In the genomic region with DNA sequence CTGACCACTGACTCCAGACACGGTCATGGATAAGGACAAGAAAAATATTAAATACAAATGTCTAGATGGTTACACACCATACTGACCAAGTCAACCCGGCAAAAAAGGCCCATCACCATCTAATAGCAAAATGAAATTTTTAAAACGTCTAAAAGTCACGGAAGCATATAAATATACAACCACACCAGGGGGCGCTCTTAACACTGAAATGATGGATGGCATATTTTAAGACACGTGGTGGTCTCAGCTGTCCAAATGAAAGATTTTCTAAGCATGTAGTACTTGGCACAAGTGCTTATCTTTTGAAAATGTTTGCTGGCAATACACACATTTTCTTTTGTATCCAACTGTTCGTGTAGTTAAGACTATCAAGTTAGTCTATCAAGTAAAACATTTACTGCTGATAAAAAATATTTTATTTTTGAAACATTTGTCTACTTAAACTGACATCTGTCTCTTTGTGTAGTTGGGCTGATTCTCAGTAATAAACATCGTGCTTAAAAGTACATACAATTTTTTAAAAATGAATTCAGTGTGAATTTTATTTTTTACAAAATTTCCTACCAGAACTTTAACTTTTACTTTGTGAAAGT, we compare ENCODE assay signal across 8 cellular contexts.
DNase-seq lines count a peak whose midpoint lies in the region; ATAC-seq and TF ChIP-seq lines count a peak whose summit lies in the region.

No MANE protein-coding gene starts in this region.

- intact Hi-C loops in heart right ventricle (cut with DNase I) = loop anchor here in 9 of 10 donors (2.0 to 10.0 kb wide), 11 partner anchors 160 to 1088 kb away; a partner anchor contains a TSS
- intact Hi-C loops in left ventricle myocardium superior (cut with micrococcal nuclease) = loop anchor here (10.0 kb wide), 2 partner anchors 190 to 280 kb away; a partner anchor contains a TSS
- intact Hi-C loops in gastrocnemius medialis (cut with DNase I; ENCODE audit: low total_unique reads) = no loop called here

- DNase-seq in heart right ventricle = peak in 1 of 2 donors; percentile 42
- no peak for DNase-seq in left ventricle myocardium superior
- peak; percentile 50 for DNase-seq in NCI-H774 (lab: John Stamatoyannopoulos, UW)
- DNase-seq in activated CD8-positive, alpha-beta memory T cell treated with anti-CD3 and anti-CD28 coated beads, Interleukin-2, amount 50 U/mL, for 24 hours (ENCODE audit: extremely low read depth) = peak; percentile 5
- peak; percentile 3 for DNase-seq in germinal center (ENCODE audit: low spot score)
- DNase-seq in gastrocnemius medialis = no peak
- no peak for DNase-seq in NCI-H2107 treated with DMSO at 0.1 percent for 48 hours (lab: John Stamatoyannopoulos, UW; ENCODE audit: unreplicated experiment)

- H3K9me3 ChIP-seq in heart right ventricle = no peaks in the 10 kb centered on the region
- H3K9me3 ChIP-seq in gastrocnemius medialis = no peaks in the 10 kb centered on the region

- no peak overlapping the region for H3K4me3 ChIP-seq in heart right ventricle
- no peak overlapping the region for H3K4me3 ChIP-seq in gastrocnemius medialis

- in situ Hi-C loops in gastrocnemius medialis (cut with MboI; ENCODE audit: low sequenced_read_pairs in 4 of 4) = no loop called here

- WGBS in heart right ventricle, 2 donors = 7% methylated on average over 8 of the region's 8 CpGs

- ATAC-seq in heart right ventricle (no peak), left ventricle myocardium superior (no peak), HG03066 (IDR thresholded peaks at IDR 0.05; ENCODE audit: low read depth, unreplicated experiment) (peak; percentile 54), gastrocnemius medialis (no peak)

- TF ChIP-seq CTCF in heart right ventricle (IDR thresholded peaks at IDR 0.05) (peak in 8 of 9 donors; percentile 37 to 78 (median 69)), gastrocnemius medialis (IDR thresholded peaks at IDR 0.05 in 4 of 5, conservative IDR thresholded peaks at IDR 0.05 in 1 of 5) (peak in 3 of 5 experiments; percentile 7 to 31 (median 14))

- H3K4me1 ChIP-seq in heart right ventricle (peaks cover 0 to 4% (median 0%) of the 10 kb centered on the region in 9 donors), gastrocnemius medialis (no peaks in the 10 kb centered on the region)

- H3K36me3 ChIP-seq in heart right ventricle = no peaks in the 10 kb centered on the region
- no peaks in the 10 kb centered on the region for H3K36me3 ChIP-seq in gastrocnemius medialis

- H3K27me3 ChIP-seq in heart right ventricle = no peaks in the 10 kb centered on the region
- no peaks in the 10 kb centered on the region for H3K27me3 ChIP-seq in gastrocnemius medialis

- no peak for TF ChIP-seq POLR2A in gastrocnemius medialis (IDR thresholded peaks at IDR 0.05)

- no peak overlapping the region for H3K27ac ChIP-seq in heart right ventricle
- H3K27ac ChIP-seq in gastrocnemius medialis = no peak overlapping the region

Comparison
In these comparisons a context has a peak if more than half of its experiments do, and no peak if none do; other contexts are left out.
1. DNase-seq: peak in NCI-H774 (single experiment), activated CD8-positive, alpha-beta memory T cell treated with anti-CD3 and anti-CD28 coated beads, Interleukin-2, amount 50 U/mL, for 24 hours (single experiment) and germinal center (single experiment); none in left ventricle myocardium superior (single experiment), gastrocnemius medialis (0 of 2) and NCI-H2107 treated with DMSO at 0.1 percent for 48 hours (single experiment).